19 cellular contexts compared by ENCODE assay signal in genomic region chr5:142873831-142874230, GRCh38.
DNase-seq lines count a peak whose midpoint lies in the region; ATAC-seq, FAIRE-seq and TF ChIP-seq lines count a peak whose summit lies in the region.
"Had no signal": no experiment of that assay in that cellular context is flagged by ENCODE, and none has a peak within 500 bp of the region (broad histone marks: within the 10 kb centered on the region; RNA-seq: fewer than 3 reads in every experiment).

No MANE protein-coding gene starts in this region.

- no peaks in the 10 kb centered on the region for H3F3A ChIP-seq in PC-3 (ENCODE audit: low read length, unreplicated experiment)

- peak overlapping the region; percentile 67 for H3K9ac ChIP-seq in PC-3 (ENCODE audit: low read length)
- H3K9ac ChIP-seq: GM23248 had no signal

- ATAC-seq in PC-3 (no peak), natural killer cell (no peak)
- ATAC-seq: activated CD8-positive, alpha-beta T cell treated with anti-CD3 and anti-CD28 coated beads, Interleukin-2, amount 10 ng/mL, durations not matched to agents 7 days and 5 days; natural killer cell treated with Interleukin-12 subunit alpha and Interleukin-12 subunit beta and Interleukin-15 and Interleukin-18, amount 100 ng/mL, for 72 hours; stimulated activated naive B cell treated with anti-CD40 and anti-IgM and Interleukin-4, amounts not matched to agents 10 μg/mL and 1 μg/mL and 100 μg/mL, for 72 hours had no signal

- H3K79me2 ChIP-seq in PC-3 (ENCODE audit: low read length), result peaks cover 21% of the 10 kb centered on the region

- H3K4me1 ChIP-seq in PC-3 (ENCODE audit: insufficient read depth, low read length), result peaks cover 46% of the 10 kb centered on the region

- CTCF ChIA-PET in PC-3 (lab: Charles Lee), result interaction anchor here (1.0 to 1.9 kb wide), 4 partner anchors 15 to 156 kb away, joined by 3 to 7 read pairs (median 6); no protein-coding TSS in a partner anchor
- CTCF ChIA-PET in activated naive CD4-positive, alpha-beta T cell treated with anti-CD3 and anti-CD28 coated beads for 36 hours (lab: Charles Lee), result interaction anchor here (1.3 to 3.9 kb wide), 4 partner anchors 10 to 158 kb away, joined by 3 to 33 read pairs (median 19); no protein-coding TSS in a partner anchor

- H3K4me3 Mint-ChIP-seq in activated naive CD4-positive, alpha-beta T cell treated with anti-CD3 and anti-CD28 coated beads for 36 hours, result no peak overlapping the region
- H3K4me3 Mint-ChIP-seq in natural killer cell, result no peak overlapping the region
- H3K4me3 Mint-ChIP-seq: activated CD8-positive, alpha-beta T cell treated with anti-CD3 and anti-CD28 coated beads, Interleukin-2, amount 10 ng/mL, durations not matched to agents 7 days and 5 days; activated naive CD8-positive, alpha-beta T cell treated with anti-CD3 and anti-CD28 coated beads for 36 hours; memory B cell; natural killer cell treated with Interleukin-12 subunit alpha and Interleukin-12 subunit beta and Interleukin-15 and Interleukin-18, amount 100 ng/mL, for 72 hours; stimulated activated naive B cell treated with anti-CD40 and anti-IgM and Interleukin-4, amounts not matched to agents 10 μg/mL and 1 μg/mL and 100 μg/mL, for 72 hours had no signal

- TF ChIP-seq CTCF in 22Rv1 (IDR thresholded peaks at IDR 0.05) (no peak), PC-3 (conservative IDR thresholded peaks at IDR 0.05; ENCODE audit: low read depth, low read length) (no peak), coronary artery (IDR thresholded peaks at IDR 0.05) (no peak), natural killer cell (IDR thresholded peaks at IDR 0.05) (no peak)

- H3K4me3 ChIP-seq in PC-3 (ENCODE audit: low read length), result no peak overlapping the region
- no peak overlapping the region for H3K4me3 ChIP-seq in coronary artery
- H3K4me3 ChIP-seq: GM23248, tibial artery had no signal

- H3K9me3 Mint-ChIP-seq in activated naive CD4-positive, alpha-beta T cell treated with anti-CD3 and anti-CD28 coated beads for 36 hours, result no peaks in the 10 kb centered on the region
- no peaks in the 10 kb centered on the region for H3K9me3 Mint-ChIP-seq in natural killer cell
- H3K9me3 Mint-ChIP-seq: activated naive CD8-positive, alpha-beta T cell treated with anti-CD3 and anti-CD28 coated beads for 36 hours; memory B cell; natural killer cell treated with Interleukin-12 subunit alpha and Interleukin-12 subunit beta and Interleukin-15 and Interleukin-18, amount 100 ng/mL, for 72 hours; stimulated activated naive B cell treated with anti-CD40 and anti-IgM and Interleukin-4, amounts not matched to agents 10 μg/mL and 1 μg/mL and 100 μg/mL, for 72 hours had no signal

- BruUV-seq in PC-3 (replicated peaks; lab: Mats Ljungman, UMichigan), result no TSS peak

- POLR2A ChIA-PET in PC-3 (lab: Charles Lee; ENCODE audit: unreplicated experiment), result interaction anchor here (0.6 to 0.8 kb wide), 3 partner anchors 19 to 157 kb away, joined by 3 to 5 read pairs (median 4); no protein-coding TSS in a partner anchor

- H3K4me2 ChIP-seq in PC-3 (ENCODE audit: low read length), result peak overlapping the region; percentile 48

- no peaks in the 10 kb centered on the region for H3K36me3 ChIP-seq in PC-3 (ENCODE audit: low read depth, low read length)
- H3K36me3 ChIP-seq: tibial artery, WERI-Rb-1 had no signal

- H3K9me3 ChIP-seq in PC-3 (ENCODE audit: low read length), result no peaks in the 10 kb centered on the region
- H3K9me3 ChIP-seq: tibial artery had no signal

- peaks cover 3% of the 10 kb centered on the region for H3K4me1 Mint-ChIP-seq in activated naive CD4-positive, alpha-beta T cell treated with anti-CD3 and anti-CD28 coated beads for 36 hours (ENCODE audit: low read depth)
- peaks cover 28 to 35% of the 10 kb centered on the region in 2 donors for H3K4me1 Mint-ChIP-seq in natural killer cell
- H3K4me1 Mint-ChIP-seq: memory B cell had no signal

- no peak for FAIRE-seq in RCC 7860 (lab: Jason Lieb, UNC)
- FAIRE-seq: islet of Langerhans had no signal

- H3K27ac ChIP-seq in 22Rv1 (peak overlapping the region; percentile 83), PC-3 (ENCODE audit: low read length) (peak overlapping the region; percentile 89), coronary artery (peak overlapping the region in 1 of 2 donors; percentile 8)
- H3K27ac ChIP-seq: GM23248, WERI-Rb-1 had no signal

- H2AFZ ChIP-seq in PC-3 (ENCODE audit: low read length), result no peak overlapping the region
- H2AFZ ChIP-seq: GM23248 had no signal

- H3K9me2 ChIP-seq in PC-3 (replicated peaks; ENCODE audit: low read length), result no peaks in the 10 kb centered on the region

- H3K27me3 ChIP-seq in PC-3 (ENCODE audit: low read length), result no peaks in the 10 kb centered on the region
- H3K27me3 ChIP-seq: tibial artery had no signal

- intact Hi-C loops in PC-3 (cut with micrococcal nuclease) (no loop called here), natural killer cell (cut with micrococcal nuclease) (no loop called here)
- intact Hi-C loops in activated naive CD4-positive, alpha-beta T cell treated with anti-CD3 and anti-CD28 coated beads for 36 hours (cut with micrococcal nuclease), result no loop called here

- H3K36me3 Mint-ChIP-seq in activated naive CD4-positive, alpha-beta T cell treated with anti-CD3 and anti-CD28 coated beads for 36 hours (ENCODE audit: low read depth), result no peaks in the 10 kb centered on the region
- no peaks in the 10 kb centered on the region for H3K36me3 Mint-ChIP-seq in natural killer cell
- H3K36me3 Mint-ChIP-seq: activated naive CD8-positive, alpha-beta T cell treated with anti-CD3 and anti-CD28 coated beads for 36 hours; memory B cell; natural killer cell treated with Interleukin-12 subunit alpha and Interleukin-12 subunit beta and Interleukin-15 and Interleukin-18, amount 100 ng/mL, for 72 hours had no signal

- H3K27me3 Mint-ChIP-seq in activated naive CD4-positive, alpha-beta T cell treated with anti-CD3 and anti-CD28 coated beads for 36 hours (ENCODE audit: low read depth), result no peaks in the 10 kb centered on the region
- H3K27me3 Mint-ChIP-seq in natural killer cell (ENCODE audit: low read depth in 2 of 2), result no peaks in the 10 kb centered on the region
- H3K27me3 Mint-ChIP-seq: activated naive CD8-positive, alpha-beta T cell treated with anti-CD3 and anti-CD28 coated beads for 36 hours; memory B cell; natural killer cell treated with Interleukin-12 subunit alpha and Interleukin-12 subunit beta and Interleukin-15 and Interleukin-18, amount 100 ng/mL, for 72 hours; stimulated activated naive B cell treated with anti-CD40 and anti-IgM and Interleukin-4, amounts not matched to agents 10 μg/mL and 1 μg/mL and 100 μg/mL, for 72 hours had no signal

- no peaks in the 10 kb centered on the region for H4K20me1 ChIP-seq in PC-3 (ENCODE audit: low read length)

- no peak overlapping the region for H3K27ac Mint-ChIP-seq in activated naive CD4-positive, alpha-beta T cell treated with anti-CD3 and anti-CD28 coated beads for 36 hours
- H3K27ac Mint-ChIP-seq in natural killer cell, result no peak overlapping the region
- H3K27ac Mint-ChIP-seq: activated CD8-positive, alpha-beta T cell treated with anti-CD3 and anti-CD28 coated beads, Interleukin-2, amount 10 ng/mL, durations not matched to agents 7 days and 5 days; activated naive CD8-positive, alpha-beta T cell treated with anti-CD3 and anti-CD28 coated beads for 36 hours; memory B cell; natural killer cell treated with Interleukin-12 subunit alpha and Interleukin-12 subunit beta and Interleukin-15 and Interleukin-18, amount 100 ng/mL, for 72 hours; stimulated activated naive B cell treated with anti-CD40 and anti-IgM and Interleukin-4, amounts not matched to agents 10 μg/mL and 1 μg/mL and 100 μg/mL, for 72 hours had no signal

- DNase-seq in PC-3, result no peak
- DNase-seq in coronary artery (ENCODE audit: low spot score), result peak; percentile 35
- peak; percentile 33 to 40 for DNase-seq in lung microvascular endothelial cell (ENCODE audit: low read depth in 2 of 2)
- DNase-seq in cortex of kidney (lab: John Stamatoyannopoulos, UW), result no peak
- DNase-seq in activated naive CD4-positive, alpha-beta T cell treated with anti-CD3 and anti-CD28 coated beads for 36 hours, result no peak
- no peak for DNase-seq in RCC 7860 (ENCODE audit: low spot score)
- DNase-seq in natural killer cell, result no peak
- DNase-seq: activated CD8-positive, alpha-beta T cell treated with anti-CD3 and anti-CD28 coated beads, Interleukin-2, amount 10 ng/mL, durations not matched to agents 7 days and 5 days; activated naive CD8-positive, alpha-beta T cell treated with anti-CD3 and anti-CD28 coated beads for 36 hours; effector CD4-positive, alpha-beta T cell; GM23248; NCI-H1417 treated with DMSO at 0.1 percent for 48 hours; stimulated activated naive B cell treated with anti-CD40 and anti-IgM and Interleukin-4, amounts not matched to agents 10 μg/mL and 1 μg/mL and 100 μg/mL, for 72 hours; WERI-Rb-1 had no signal

Comparison
In these comparisons a context has a peak if more than half of its experiments do, and no peak if none do; other contexts are left out.
1. DNase-seq: peak in coronary artery (single experiment) and lung microvascular endothelial cell (2 of 2); none in PC-3 (single experiment), cortex of kidney (single experiment), activated naive CD4-positive, alpha-beta T cell treated with anti-CD3 and anti-CD28 coated beads for 36 hours (single experiment), RCC 7860 (single experiment) and natural killer cell (single experiment).